ENCODE assay signal across 15 cellular contexts in genomic region chr5:108769352-108769751, GRCh38. TPM values are rescaled to one million over a fixed set of nuclear protein-coding genes. Genes with fewer than 3 reads are reported as not detected.
DNase-seq lines count a peak whose midpoint lies in the region; ATAC-seq and TF ChIP-seq lines count a peak whose summit lies in the region.
"Had no signal": no experiment of that assay in that cellular context is flagged by ENCODE, and none has a peak within 500 bp of the region (broad histone marks: within the 10 kb centered on the region; RNA-seq: fewer than 3 reads in every experiment).

No MANE protein-coding gene starts in this region.

- no peak for DNase-seq in natural killer cell treated with Interleukin-12 subunit alpha and Interleukin-12 subunit beta and Interleukin-15 and Interleukin-18, amount 100 ng/mL, for 72 hours (ENCODE audit: low spot score)
- DNase-seq in PC-9: no peak
- no peak for DNase-seq in CD1c-positive myeloid dendritic cell (ENCODE audit: extremely low spot score)
- no peak for DNase-seq in NCI-H510A treated with DMSO at 0.1 percent for 48 hours (lab: John Stamatoyannopoulos, UW)
- DNase-seq: Calu3; NCI-H1092; NCI-H526; stimulated activated CD4-positive, alpha-beta T cell treated with anti-CD3 and anti-CD28 coated beads, Interleukin-15, amount 100 ng/mL, for 24 hours had no signal

- no peaks in the 10 kb centered on the region for H3F3A ChIP-seq in PC-9 (ENCODE audit: insufficient read depth, low read depth)

- H3K4me2 ChIP-seq in PC-9: no peak overlapping the region

- ATAC-seq in GM19043 (IDR thresholded peaks at IDR 0.05; ENCODE audit: low read depth, unreplicated experiment): peak; percentile 65
- ATAC-seq in GM21825 (IDR thresholded peaks at IDR 0.05; ENCODE audit: unreplicated experiment): peak; percentile 53
- ATAC-seq in HG03575 (IDR thresholded peaks at IDR 0.05; ENCODE audit: extremely low read depth, insufficient number of reproducible peaks, low FRiP score, unreplicated experiment): peak; percentile 73
- peak in 1 of 2 donors; percentile 55 for ATAC-seq in natural killer cell treated with Interleukin-12 subunit alpha and Interleukin-12 subunit beta and Interleukin-15 and Interleukin-18, amount 100 ng/mL, for 72 hours
- ATAC-seq: esophagus mucosa had no signal

- H3K27ac ChIP-seq in PC-9: no peak overlapping the region

- intact Hi-C loops in PC-9 (cut with micrococcal nuclease; ENCODE audit: unreplicated experiment): no loop called here

- H3K27ac Mint-ChIP-seq in natural killer cell treated with Interleukin-12 subunit alpha and Interleukin-12 subunit beta and Interleukin-15 and Interleukin-18, amount 100 ng/mL, for 72 hours: no peak overlapping the region
- H3K27ac Mint-ChIP-seq: stimulated activated naive CD8-positive, alpha-beta T cell treated with anti-CD3 and anti-CD28 coated beads, Interleukin-15, Interleukin-2, amounts not matched to agents 100 ng/mL and 50 ng/mL, for 24 hours had no signal

- BruUV-seq in PC-9 (replicated peaks; lab: Mats Ljungman, UMichigan): no TSS peak

- H3K27me3 ChIP-seq in PC-9 (ENCODE audit: insufficient read depth, low read depth): no peaks in the 10 kb centered on the region

- no peaks in the 10 kb centered on the region for H3K36me3 ChIP-seq in PC-9 (ENCODE audit: low read depth)

- H4K20me1 ChIP-seq in PC-9 (ENCODE audit: insufficient read depth): no peaks in the 10 kb centered on the region

- POLR2A ChIA-PET in PC-9 (lab: Charles Lee; ENCODE audit: unreplicated experiment): no interaction called here

- peaks cover 5% of the 10 kb centered on the region for H3K36me3 Mint-ChIP-seq in natural killer cell treated with Interleukin-12 subunit alpha and Interleukin-12 subunit beta and Interleukin-15 and Interleukin-18, amount 100 ng/mL, for 72 hours

- peak overlapping the region; percentile 26 for H3K4me3 Mint-ChIP-seq in natural killer cell treated with Interleukin-12 subunit alpha and Interleukin-12 subunit beta and Interleukin-15 and Interleukin-18, amount 100 ng/mL, for 72 hours
- H3K4me3 Mint-ChIP-seq: brain; nephron; stimulated activated naive CD8-positive, alpha-beta T cell treated with anti-CD3 and anti-CD28 coated beads, Interleukin-15, Interleukin-2, amounts not matched to agents 100 ng/mL and 50 ng/mL, for 24 hours had no signal

- no peak overlapping the region for H2AFZ ChIP-seq in PC-9

- no peak overlapping the region for H3K4me3 ChIP-seq in PC-9

- H3K79me2 ChIP-seq in PC-9 (ENCODE audit: low read depth): no peaks in the 10 kb centered on the region

- no peaks in the 10 kb centered on the region for H3K9me3 ChIP-seq in PC-9 (ENCODE audit: insufficient read depth, low read depth)

- no peaks in the 10 kb centered on the region for H3K9me2 ChIP-seq in PC-9 (ENCODE audit: insufficient read depth)

- peaks cover 4% of the 10 kb centered on the region for H3K9me3 Mint-ChIP-seq in natural killer cell treated with Interleukin-12 subunit alpha and Interleukin-12 subunit beta and Interleukin-15 and Interleukin-18, amount 100 ng/mL, for 72 hours

- H3K4me1 Mint-ChIP-seq in natural killer cell treated with Interleukin-12 subunit alpha and Interleukin-12 subunit beta and Interleukin-15 and Interleukin-18, amount 100 ng/mL, for 72 hours (ENCODE audit: low read depth in 2 of 2): peaks cover 7 to 8% of the 10 kb centered on the region in 2 donors

- CTCF ChIA-PET in PC-9 (lab: Charles Lee): no interaction called here

- no peaks in the 10 kb centered on the region for H3K27me3 Mint-ChIP-seq in natural killer cell treated with Interleukin-12 subunit alpha and Interleukin-12 subunit beta and Interleukin-15 and Interleukin-18, amount 100 ng/mL, for 72 hours
- H3K27me3 Mint-ChIP-seq: stimulated activated naive CD8-positive, alpha-beta T cell treated with anti-CD3 and anti-CD28 coated beads, Interleukin-15, Interleukin-2, amounts not matched to agents 100 ng/mL and 50 ng/mL, for 24 hours had no signal

- H3K4me1 ChIP-seq in PC-9 (replicated peaks; ENCODE audit: insufficient read depth): no peaks in the 10 kb centered on the region

- no peak for TF ChIP-seq CTCF in PC-9 (conservative IDR thresholded peaks at IDR 0.05)

RNA-seq across cellular contexts. Expression of gene FER, which starts 21.7 kb away (rescaled TPM):
- total RNA-seq in natural killer cell treated with Interleukin-12 subunit alpha and Interleukin-12 subunit beta and Interleukin-15 and Interleukin-18, amount 100 ng/mL, for 72 hours: 10 to 100 TPM; 13.4 to 22.1 TPM
- 17.7 and 20.6 TPM in 2 replicates for total RNA-seq in PC-9 (2021)
